ENCODE assay signal across 31 cellular contexts in the genomic region with DNA sequence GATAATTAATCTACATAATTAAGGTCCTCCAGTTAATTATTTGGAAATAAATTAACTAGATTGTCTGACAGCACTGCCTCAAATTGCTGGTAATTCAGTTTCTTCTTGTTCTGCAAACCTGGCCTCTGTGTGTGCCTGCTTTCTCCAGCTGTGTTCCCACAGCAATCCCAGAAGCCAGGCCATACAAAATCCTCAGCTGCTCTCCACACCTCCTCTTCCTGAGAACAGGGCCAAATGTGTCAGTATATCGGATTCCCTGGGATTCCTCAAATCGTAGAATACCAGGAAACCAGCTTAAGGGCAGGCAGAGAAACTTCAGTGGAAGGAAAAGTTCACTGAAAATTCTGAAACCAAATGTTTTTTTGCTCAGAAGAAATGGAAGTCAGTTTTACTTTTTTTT.
A peak's percentile ranks its signal among the peaks of the same experiment; 100 is the strongest.
DNase-seq lines count a peak whose midpoint lies in the region; ATAC-seq and TF ChIP-seq lines count a peak whose summit lies in the region.
"Had no signal": no experiment of that assay in that cellular context is flagged by ENCODE, and none has a peak within 500 bp of the region (broad histone marks: within the 10 kb centered on the region; RNA-seq: fewer than 3 reads in every experiment).

No MANE protein-coding gene starts in this region.

- H3K27me3 ChIP-seq in right atrium auricular region (no peaks in the 10 kb centered on the region), SJCRH30 (no peaks in the 10 kb centered on the region), spleen (replicated peaks in 1 of 7) (no peaks in the 10 kb centered on the region)
- H3K27me3 ChIP-seq: ascending aorta, cardiac muscle cell had no signal

- DNase-seq in Right ventricle myocardium inferior (ENCODE audit: missing footprints): no peak
- no peak for DNase-seq in right atrium auricular region (ENCODE audit: low spot score)
- peak; percentile 67 for DNase-seq in LHCN-M2 (ENCODE audit: low read depth)
- DNase-seq in SJCRH30: peak; percentile 17 to 57
- no peak for DNase-seq in glutamatergic neuron
- no peak for DNase-seq in spleen
- no peak for DNase-seq in NCI-H446 treated with DMSO at 0.1 percent for 48 hours (lab: John Stamatoyannopoulos, UW)
- DNase-seq: ACHN; activated CD4-positive, alpha-beta T cell treated with anti-CD3 and anti-CD28 coated beads, Interleukin-2, amount 50 U/mL, for 4 hours; activated CD8-positive, alpha-beta memory T cell treated with anti-CD3 and anti-CD28 coated beads, Interleukin-2, amount 10 ng/mL, durations not matched to agents 7 days and 5 days; activated gamma-delta T cell; activated naive CD8-positive, alpha-beta T cell treated with anti-CD3 and anti-CD28 coated beads, Interleukin-2, amount 10 ng/mL, durations not matched to agents 7 days and 5 days; activated T-cell treated with anti-CD3 and anti-CD28 coated beads, Interleukin-2, amount 50 U/mL, for 4 hours; CD8-positive, alpha-beta memory T cell; DMS153; effector memory CD4-positive, alpha-beta T cell; Kasumi-1; naive thymus-derived CD8-positive, alpha-beta T cell; NCI-H1930; NCI-H446; OCI-M1; small intestine; stimulated activated naive CD4-positive, alpha-beta T cell; T-helper 17 cell had no signal

- peaks cover 7% of the 10 kb centered on the region for H3K4me1 Mint-ChIP-seq in nephron
- peaks cover 8% of the 10 kb centered on the region for H3K4me1 Mint-ChIP-seq in glutamatergic neuron (ENCODE audit: low read depth, unreplicated experiment)
- H3K4me1 Mint-ChIP-seq: activated CD8-positive, alpha-beta memory T cell treated with anti-CD3 and anti-CD28 coated beads, Interleukin-2, amount 10 ng/mL, durations not matched to agents 7 days and 5 days; activated naive CD8-positive, alpha-beta T cell treated with anti-CD3 and anti-CD28 coated beads, Interleukin-2, amount 10 ng/mL, durations not matched to agents 7 days and 5 days; CD8-positive, alpha-beta memory T cell; naive thymus-derived CD8-positive, alpha-beta T cell had no signal

- H3K36me3 ChIP-seq in right atrium auricular region (no peaks in the 10 kb centered on the region), SJCRH30 (no peaks in the 10 kb centered on the region), spleen (no peaks in the 10 kb centered on the region)
- H3K36me3 ChIP-seq: ascending aorta, cardiac muscle cell had no signal

- H3K36me3 Mint-ChIP-seq in nephron (ENCODE audit: low read depth): no peaks in the 10 kb centered on the region
- H3K36me3 Mint-ChIP-seq in glutamatergic neuron (ENCODE audit: unreplicated experiment): no peaks in the 10 kb centered on the region
- H3K36me3 Mint-ChIP-seq: activated CD8-positive, alpha-beta memory T cell treated with anti-CD3 and anti-CD28 coated beads, Interleukin-2, amount 10 ng/mL, durations not matched to agents 7 days and 5 days; activated naive CD8-positive, alpha-beta T cell treated with anti-CD3 and anti-CD28 coated beads, Interleukin-2, amount 10 ng/mL, durations not matched to agents 7 days and 5 days; CD8-positive, alpha-beta memory T cell; mesothelial cell of epicardium; naive thymus-derived CD8-positive, alpha-beta T cell; type B pancreatic cell had no signal

- peak; percentile 62 for ATAC-seq in Right ventricle myocardium inferior
- ATAC-seq: activated CD4-positive, CD25-positive, alpha-beta regulatory T cell treated with anti-CD3 and anti-CD28 coated beads, Interleukin-2, amount 50 U/mL, for 24 hours; activated CD8-positive, alpha-beta memory T cell treated with anti-CD3 and anti-CD28 coated beads, Interleukin-2, amount 10 ng/mL, durations not matched to agents 7 days and 5 days; activated T-cell treated with anti-CD3 and anti-CD28 coated beads, Interleukin-2, amount 50 U/mL, for 4 hours; naive thymus-derived CD8-positive, alpha-beta T cell; T-helper 17 cell had no signal

- no peaks in the 10 kb centered on the region for H3K9me3 Mint-ChIP-seq in nephron
- no peaks in the 10 kb centered on the region for H3K9me3 Mint-ChIP-seq in glutamatergic neuron (ENCODE audit: unreplicated experiment)
- H3K9me3 Mint-ChIP-seq: activated naive CD8-positive, alpha-beta T cell treated with anti-CD3 and anti-CD28 coated beads, Interleukin-2, amount 10 ng/mL, durations not matched to agents 7 days and 5 days; activated T-cell treated with anti-CD3 and anti-CD28 coated beads, Interleukin-2, amount 50 U/mL, for 4 hours; mesothelial cell of epicardium; type B pancreatic cell had no signal

- TF ChIP-seq CTCF in right atrium auricular region (IDR thresholded peaks at IDR 0.05): no peak
- TF ChIP-seq CTCF in nephron (IDR thresholded peaks at IDR 0.05; ENCODE audit: unreplicated experiment in 3 of 3): no peak
- TF ChIP-seq CTCF in glutamatergic neuron (IDR thresholded peaks at IDR 0.05; ENCODE audit: partially characterized antibody, unreplicated experiment): no peak
- no peak for TF ChIP-seq CTCF in spleen (IDR thresholded peaks at IDR 0.05 in 8 of 11, conservative IDR thresholded peaks at IDR 0.05 in 3 of 11)

- H3K27me3 Mint-ChIP-seq in nephron (ENCODE audit: low read depth) (no peaks in the 10 kb centered on the region), glutamatergic neuron (ENCODE audit: unreplicated experiment) (no peaks in the 10 kb centered on the region)
- H3K27me3 Mint-ChIP-seq: activated CD8-positive, alpha-beta memory T cell treated with anti-CD3 and anti-CD28 coated beads, Interleukin-2, amount 10 ng/mL, durations not matched to agents 7 days and 5 days; activated naive CD8-positive, alpha-beta T cell treated with anti-CD3 and anti-CD28 coated beads, Interleukin-2, amount 10 ng/mL, durations not matched to agents 7 days and 5 days; CD8-positive, alpha-beta memory T cell; naive thymus-derived CD8-positive, alpha-beta T cell; T-helper 17 cell; type B pancreatic cell had no signal

- H3K4me1 ChIP-seq in right atrium auricular region (no peaks in the 10 kb centered on the region), SJCRH30 (no peaks in the 10 kb centered on the region), spleen (no peaks in the 10 kb centered on the region)
- H3K4me1 ChIP-seq: ascending aorta had no signal

- H3K4me3 Mint-ChIP-seq in nephron (no peak overlapping the region), glutamatergic neuron (ENCODE audit: unreplicated experiment) (no peak overlapping the region)
- H3K4me3 Mint-ChIP-seq: activated CD8-positive, alpha-beta memory T cell treated with anti-CD3 and anti-CD28 coated beads, Interleukin-2, amount 10 ng/mL, durations not matched to agents 7 days and 5 days; activated naive CD8-positive, alpha-beta T cell treated with anti-CD3 and anti-CD28 coated beads, Interleukin-2, amount 10 ng/mL, durations not matched to agents 7 days and 5 days; activated T-cell treated with anti-CD3 and anti-CD28 coated beads, Interleukin-2, amount 50 U/mL, for 4 hours; CD8-positive, alpha-beta memory T cell; mesothelial cell of epicardium; naive thymus-derived CD8-positive, alpha-beta T cell; T-helper 17 cell; type B pancreatic cell had no signal

- TF ChIP-seq POLR2A in spleen (IDR thresholded peaks at IDR 0.05): no peak

- WGBS in spleen, 5 donors: 39 to 73% (median 51%) methylated on average over 2 of the region's 2 CpGs

- H3K27ac Mint-ChIP-seq in nephron (peak overlapping the region; percentile 40 to 79 (median 68)), glutamatergic neuron (ENCODE audit: unreplicated experiment) (no peak overlapping the region)
- H3K27ac Mint-ChIP-seq: activated CD8-positive, alpha-beta memory T cell treated with anti-CD3 and anti-CD28 coated beads, Interleukin-2, amount 10 ng/mL, durations not matched to agents 7 days and 5 days; activated naive CD8-positive, alpha-beta T cell treated with anti-CD3 and anti-CD28 coated beads, Interleukin-2, amount 10 ng/mL, durations not matched to agents 7 days and 5 days; CD8-positive, alpha-beta memory T cell; mesothelial cell of epicardium; T-helper 17 cell; type B pancreatic cell had no signal

- H3K9me3 ChIP-seq in right atrium auricular region (no peaks in the 10 kb centered on the region), SJCRH30 (replicated peaks) (no peaks in the 10 kb centered on the region), spleen (no peaks in the 10 kb centered on the region)
- H3K9me3 ChIP-seq: ascending aorta had no signal

- H3K4me3 ChIP-seq in right atrium auricular region (no peak overlapping the region), SJCRH30 (no peak overlapping the region), spleen (no peak overlapping the region)
- H3K4me3 ChIP-seq: ascending aorta, cardiac muscle cell, coronary artery had no signal

- intact Hi-C loops in Right ventricle myocardium inferior (cut with DNase I) (no loop called here), spleen (cut with DNase I; ENCODE audit: low total_unique reads) (no loop called here)

- no peak overlapping the region for H3K27ac ChIP-seq in right atrium auricular region
- H3K27ac ChIP-seq in SJCRH30: no peak overlapping the region
- H3K27ac ChIP-seq in spleen: no peak overlapping the region
- H3K27ac ChIP-seq: ascending aorta, cardiac muscle cell, coronary artery had no signal

Comparison
In these comparisons a context has a peak if more than half of its experiments do, and no peak if none do; other contexts are left out.
1. DNase-seq: peak in LHCN-M2 (single experiment) and SJCRH30 (2 of 2); none in Right ventricle myocardium inferior (single experiment), right atrium auricular region (single experiment), glutamatergic neuron (single experiment), spleen (single experiment) and NCI-H446 treated with DMSO at 0.1 percent for 48 hours (single experiment).